38 cellular contexts compared by ENCODE assay signal in genomic region chr15:26676115-26676514, GRCh38.
"Had no signal": no experiment of that assay in that cellular context is flagged by ENCODE, and none has a peak within 500 bp of the region (broad histone marks: within the 10 kb centered on the region; RNA-seq: fewer than 3 reads in every experiment).

No MANE protein-coding gene starts in this region.

- H3K27ac ChIP-seq: adrenal gland, breast epithelium, cardiac muscle cell, colonic mucosa, epithelial cell of prostate, esophagus squamous epithelium, gastroesophageal sphincter, WERI-Rb-1 had no signal

- H3K4me3 Mint-ChIP-seq: activated CD4-positive, alpha-beta memory T cell treated with anti-CD3 and anti-CD28 coated beads for 36 hours; activated CD4-positive, alpha-beta T cell treated with anti-CD3 and anti-CD28 coated beads for 36 hours; activated CD4-positive, alpha-beta T cell treated with anti-CD3 and anti-CD28 coated beads, Interleukin-2, amount 10 ng/mL, durations not matched to agents 24 days and 14 days; activated CD8-positive, alpha-beta memory T cell treated with anti-CD3 and anti-CD28 coated beads, Interleukin-2, amount 10 ng/mL, durations not matched to agents 7 days and 5 days; activated CD8-positive, alpha-beta T cell treated with anti-CD3 and anti-CD28 coated beads, Interleukin-2, amount 10 ng/mL, durations not matched to agents 7 days and 5 days; activated naive CD4-positive, alpha-beta T cell treated with anti-CD3 and anti-CD28 coated beads for 36 hours; activated naive CD4-positive, alpha-beta T cell treated with anti-CD3 and anti-CD28 coated beads, Interleukin-2, amount 50 U/mL, for 24 hours; activated naive CD8-positive, alpha-beta T cell treated with anti-CD3 and anti-CD28 coated beads for 36 hours; activated naive CD8-positive, alpha-beta T cell treated with anti-CD3 and anti-CD28 coated beads, Interleukin-2, amount 50 U/mL, for 24 hours; activated T-helper 1 cell treated with anti-CD3 and anti-CD28 coated beads, Interleukin-12 subunit alpha, Interleukin-12 subunit beta, Interleukin-2, Interleukin-4 antibody, amounts not matched to agents 30 ng/mL and 10 ng/mL and 1 ng/mL, durations not matched to agents 14 hours and 24 hours and 36 hours; brain; T-helper 17 cell; T-helper 2 cell treated with Interferon-gamma antibody and Interleukin-4, amounts not matched to agents 5 μg/mL and 100 μg/mL, for 36 hours had no signal

- H3K4me1 Mint-ChIP-seq: activated CD4-positive, alpha-beta T cell treated with anti-CD3 and anti-CD28 coated beads for 36 hours; activated CD4-positive, alpha-beta T cell treated with anti-CD3 and anti-CD28 coated beads, Interleukin-2, amount 10 ng/mL, durations not matched to agents 24 days and 14 days; activated CD8-positive, alpha-beta memory T cell treated with anti-CD3 and anti-CD28 coated beads, Interleukin-2, amount 10 ng/mL, durations not matched to agents 7 days and 5 days; activated naive CD4-positive, alpha-beta T cell treated with anti-CD3 and anti-CD28 coated beads, Interleukin-2, amount 50 U/mL, for 24 hours; activated naive CD8-positive, alpha-beta T cell treated with anti-CD3 and anti-CD28 coated beads for 36 hours; activated naive CD8-positive, alpha-beta T cell treated with anti-CD3 and anti-CD28 coated beads, Interleukin-2, amount 50 U/mL, for 24 hours; T-helper 17 cell had no signal

- H3K27me3 Mint-ChIP-seq: activated CD4-positive, alpha-beta memory T cell treated with anti-CD3 and anti-CD28 coated beads for 36 hours; activated CD4-positive, alpha-beta T cell treated with anti-CD3 and anti-CD28 coated beads for 36 hours; activated CD4-positive, alpha-beta T cell treated with anti-CD3 and anti-CD28 coated beads, Interleukin-2, amount 10 ng/mL, durations not matched to agents 24 days and 14 days; activated CD8-positive, alpha-beta memory T cell treated with anti-CD3 and anti-CD28 coated beads, Interleukin-2, amount 10 ng/mL, durations not matched to agents 7 days and 5 days; activated naive CD8-positive, alpha-beta T cell treated with anti-CD3 and anti-CD28 coated beads for 36 hours; activated naive CD8-positive, alpha-beta T cell treated with anti-CD3 and anti-CD28 coated beads, Interleukin-2, amount 50 U/mL, for 24 hours; T-helper 17 cell had no signal

- H3K4me1 ChIP-seq: adrenal gland, breast epithelium, colonic mucosa, esophagus squamous epithelium, gastroesophageal sphincter had no signal

- H3K4me3 ChIP-seq: adrenal gland, breast epithelium, cardiac muscle cell, colonic mucosa, esophagus squamous epithelium, gastroesophageal sphincter had no signal

- ATAC-seq: activated CD4-positive, alpha-beta T cell treated with anti-CD3 and anti-CD28 coated beads for 36 hours; activated CD8-positive, alpha-beta memory T cell treated with anti-CD3 and anti-CD28 coated beads, Interleukin-2, amount 10 ng/mL, durations not matched to agents 7 days and 5 days; activated CD8-positive, alpha-beta T cell treated with anti-CD3 and anti-CD28 coated beads, Interleukin-2, amount 10 ng/mL, durations not matched to agents 7 days and 5 days; activated naive CD8-positive, alpha-beta T cell treated with anti-CD3 and anti-CD28 coated beads, Interleukin-2, amount 50 U/mL, for 24 hours; gastroesophageal sphincter; T-helper 17 cell had no signal

- H3K36me3 ChIP-seq: adrenal gland, breast epithelium, cardiac muscle cell, colonic mucosa, esophagus squamous epithelium, gastroesophageal sphincter, WERI-Rb-1 had no signal

- H3K27me3 ChIP-seq: adrenal gland, breast epithelium, cardiac muscle cell, colonic mucosa, esophagus squamous epithelium, gastroesophageal sphincter had no signal

- H3K36me3 Mint-ChIP-seq: activated CD4-positive, alpha-beta memory T cell treated with anti-CD3 and anti-CD28 coated beads for 36 hours; activated CD8-positive, alpha-beta memory T cell treated with anti-CD3 and anti-CD28 coated beads, Interleukin-2, amount 10 ng/mL, durations not matched to agents 7 days and 5 days; activated naive CD4-positive, alpha-beta T cell treated with anti-CD3 and anti-CD28 coated beads, Interleukin-2, amount 50 U/mL, for 24 hours; activated naive CD8-positive, alpha-beta T cell treated with anti-CD3 and anti-CD28 coated beads for 36 hours; brain had no signal

- FAIRE-seq: endometrium, endothelial cell of umbilical vein had no signal

- H3K9me3 Mint-ChIP-seq: activated naive CD4-positive, alpha-beta T cell treated with anti-CD3 and anti-CD28 coated beads, Interleukin-2, amount 50 U/mL, for 24 hours; brain had no signal

- H3K9me3 ChIP-seq: adrenal gland, colonic mucosa, esophagus squamous epithelium, gastroesophageal sphincter had no signal

- DNase-seq: activated CD4-positive, alpha-beta memory T cell treated with anti-CD3 and anti-CD28 coated beads for 36 hours; activated CD4-positive, alpha-beta T cell treated with anti-CD3 and anti-CD28 coated beads for 36 hours; activated CD4-positive, alpha-beta T cell treated with anti-CD3 and anti-CD28 coated beads, Interleukin-2, amount 10 ng/mL, durations not matched to agents 24 days and 14 days; activated CD4-positive, CD25-positive, alpha-beta regulatory T cell; activated CD4-positive, CD25-positive, alpha-beta regulatory T cell treated with anti-CD3 and anti-CD28 coated beads, Interleukin-2, amount 50 U/mL, for 72 hours; activated CD8-positive, alpha-beta memory T cell treated with anti-CD3 and anti-CD28 coated beads, Interleukin-2, amount 10 ng/mL, durations not matched to agents 7 days and 5 days; activated CD8-positive, alpha-beta memory T cell treated with anti-CD3 and anti-CD28 coated beads, Interleukin-2, amount 50 U/mL, for 4 hours; activated CD8-positive, alpha-beta T cell treated with anti-CD3 and anti-CD28 coated beads, Interleukin-2, amount 10 ng/mL, durations not matched to agents 7 days and 5 days; activated effector memory CD4-positive, alpha-beta T cell treated with anti-CD3 and anti-CD28 coated beads, Interleukin-2, amount 50 U/mL, for 16 hours; activated naive CD4-positive, alpha-beta T cell treated with anti-CD3 and anti-CD28 coated beads for 36 hours; activated naive CD8-positive, alpha-beta T cell treated with anti-CD3 and anti-CD28 coated beads for 36 hours; activated naive CD8-positive, alpha-beta T cell treated with anti-CD3 and anti-CD28 coated beads, Interleukin-2, amount 50 U/mL, for 24 hours; activated T-cell treated with anti-CD3 and anti-CD28 coated beads, Interleukin-2, amount 50 U/mL, for 1 hour; activated T-cell treated with anti-CD3 and anti-CD28 coated beads, Interleukin-2, amount 50 U/mL, for 48 hours; adrenal gland; amygdala; aorta; central memory CD4-positive, alpha-beta T cell; cerebellar nuclear complex; colonic mucosa; effector CD8-positive, alpha-beta T cell; esophagus squamous epithelium; foreskin melanocyte; T-helper 1 cell; T-helper 17 cell; T1000; WERI-Rb-1 had no signal

- H3K27ac Mint-ChIP-seq: activated CD4-positive, alpha-beta memory T cell treated with anti-CD3 and anti-CD28 coated beads for 36 hours; activated CD4-positive, alpha-beta T cell treated with anti-CD3 and anti-CD28 coated beads for 36 hours; activated CD4-positive, alpha-beta T cell treated with anti-CD3 and anti-CD28 coated beads, Interleukin-2, amount 10 ng/mL, durations not matched to agents 24 days and 14 days; activated CD8-positive, alpha-beta memory T cell treated with anti-CD3 and anti-CD28 coated beads, Interleukin-2, amount 10 ng/mL, durations not matched to agents 7 days and 5 days; activated CD8-positive, alpha-beta T cell treated with anti-CD3 and anti-CD28 coated beads, Interleukin-2, amount 10 ng/mL, durations not matched to agents 7 days and 5 days; activated naive CD4-positive, alpha-beta T cell treated with anti-CD3 and anti-CD28 coated beads for 36 hours; activated naive CD4-positive, alpha-beta T cell treated with anti-CD3 and anti-CD28 coated beads, Interleukin-2, amount 50 U/mL, for 24 hours; activated naive CD8-positive, alpha-beta T cell treated with anti-CD3 and anti-CD28 coated beads for 36 hours; activated naive CD8-positive, alpha-beta T cell treated with anti-CD3 and anti-CD28 coated beads, Interleukin-2, amount 50 U/mL, for 24 hours; activated T-helper 1 cell treated with anti-CD3 and anti-CD28 coated beads, Interleukin-12 subunit alpha, Interleukin-12 subunit beta, Interleukin-2, Interleukin-4 antibody, amounts not matched to agents 30 ng/mL and 10 ng/mL and 1 ng/mL, durations not matched to agents 14 hours and 24 hours and 36 hours; activated T-helper 2 cell treated with anti-CD3 and anti-CD28 coated beads, Interferon-gamma antibody, Interleukin-2, Interleukin-4, amounts not matched to agents 10 μg/mL and 5 μg/mL and 100 μg/mL, durations not matched to agents 14 hours and 24 hours and 36 hours; T-helper 17 cell; T-helper 2 cell treated with Interferon-gamma antibody and Interleukin-4, amounts not matched to agents 5 μg/mL and 100 μg/mL, for 36 hours had no signal
